In genomic region chr15:95620934-95621579, GRCh38 we compare ENCODE assay signal across 10 cellular contexts.
DNase-seq lines count a peak whose midpoint lies in the region; ATAC-seq, FAIRE-seq and TF ChIP-seq lines count a peak whose summit lies in the region.
"Had no signal": no experiment of that assay in that cellular context is flagged by ENCODE, and none has a peak within 500 bp of the region (broad histone marks: within the 10 kb centered on the region; RNA-seq: fewer than 3 reads in every experiment).

No MANE protein-coding gene starts in this region.

- H3K27me3 ChIP-seq in small intestine (ENCODE audit: control insufficient read depth in 2 of 2, insufficient read depth in 2 of 2, low read length in 2 of 2) = no peaks in the 10 kb centered on the region

- no peak for FAIRE-seq in small intestine (lab: Jason Lieb, UNC)

- H3K27ac ChIP-seq in small intestine (ENCODE audit: low read depth in 1 of 2, low read length in 1 of 2) = peak overlapping the region in 1 of 2 donors; percentile 29

- DNase-seq in AML-193 (lab: John Stamatoyannopoulos, UW) (peak; percentile 63 to 75), NOMO-1 treated with DMSO at 0.1 percent for 48 hours (lab: John Stamatoyannopoulos, UW; ENCODE audit: unreplicated experiment) (peak; percentile 92), fibroblast of villous mesenchyme (ENCODE audit: low read depth) (peak; percentile 82), small intestine (no peak), HUDEP-2 (lab: John Stamatoyannopoulos, UW; ENCODE audit: unreplicated experiment in 76 of 76) (no peak)
- DNase-seq in stimulated activated CD4-positive, alpha-beta T cell treated with anti-CD3 and anti-CD28 coated beads, Interleukin-4, amount 100 ng/mL, for 24 hours = no peak
- DNase-seq: NCI-H446 treated with DMSO at 0.1 percent for 48 hours, T-helper 9 cell had no signal

- H3K36me3 ChIP-seq in small intestine (ENCODE audit: control insufficient read depth in 2 of 2, insufficient read depth in 2 of 2, low read length in 2 of 2) = no peaks in the 10 kb centered on the region

- H3K4me3 ChIP-seq in fibroblast of villous mesenchyme (ENCODE audit: low read depth, low read length) (no peak overlapping the region), small intestine (ENCODE audit: low read depth in 1 of 2, low read length in 2 of 2) (no peak overlapping the region)

- 70 to 91% (median 71%) methylated on average over 1 of the region's 1 CpG for WGBS in small intestine, 3 donors

- no peaks in the 10 kb centered on the region for H3K9me3 ChIP-seq in small intestine (ENCODE audit: control insufficient read depth, low read depth)

- no peak for TF ChIP-seq CTCF in fibroblast of villous mesenchyme (IDR thresholded peaks at IDR 0.05; ENCODE audit: insufficient read depth, low read depth, low read length)

- no peaks in the 10 kb centered on the region for H3K4me1 ChIP-seq in small intestine (ENCODE audit: control insufficient read depth in 2 of 2, insufficient read depth in 1 of 2, low read depth in 1 of 2, low read length in 1 of 2)

- ATAC-seq in GM18519 (IDR thresholded peaks at IDR 0.05; ENCODE audit: low FRiP score, unreplicated experiment) (peak; percentile 77), HG02623 (IDR thresholded peaks at IDR 0.05; ENCODE audit: unreplicated experiment) (no peak)

Comparison
In these comparisons a context has a peak if more than half of its experiments do, and no peak if none do; other contexts are left out.
1. DNase-seq: peak in AML-193 (2 of 2), NOMO-1 treated with DMSO at 0.1 percent for 48 hours (single experiment) and fibroblast of villous mesenchyme (single experiment); none in small intestine (single experiment), HUDEP-2 (0 of 76) and stimulated activated CD4-positive, alpha-beta T cell treated with anti-CD3 and anti-CD28 coated beads, Interleukin-4, amount 100 ng/mL, for 24 hours (single experiment).